ENCODE assay signal across 8 cellular contexts in genomic region chr9:83473488-83473971, GRCh38.
A peak's percentile ranks its signal among the peaks of the same experiment; 100 is the strongest.
DNase-seq lines count a peak whose midpoint lies in the region; ATAC-seq and TF ChIP-seq lines count a peak whose summit lies in the region.

No MANE protein-coding gene starts in this region.

- H3K9me3 ChIP-seq in CD4-positive, alpha-beta memory T cell (ENCODE audit: control insufficient read depth in 1 of 2, low read length in 2 of 2): no peaks in the 10 kb centered on the region
- no peaks in the 10 kb centered on the region for H3K9me3 ChIP-seq in upper lobe of right lung

- H3K36me3 ChIP-seq in CD4-positive, alpha-beta memory T cell (ENCODE audit: insufficient read depth, low read length): no peaks in the 10 kb centered on the region
- H3K36me3 ChIP-seq in upper lobe of right lung: no peaks in the 10 kb centered on the region

- H3K27ac ChIP-seq in CD4-positive, alpha-beta memory T cell (ENCODE audit: low read depth, low read length): no peak overlapping the region
- H3K27ac ChIP-seq in upper lobe of right lung: no peak overlapping the region

- CTCF ChIA-PET in CD4-positive, alpha-beta memory T cell (lab: Charles Lee; ENCODE audit: partially characterized antibody): no interaction called here

- in situ Hi-C loops in KBM-7 (cut with MboI; ENCODE audit: low pct_unique_long_range_greater_than_20kb, low sequenced_read_pairs): no loop called here

- TF ChIP-seq CTCF in cardiac fibroblast (IDR thresholded peaks at IDR 0.05; ENCODE audit: low read depth, low read length) (no peak), upper lobe of right lung (IDR thresholded peaks at IDR 0.05) (no peak)

- peaks cover 6 to 13% of the 10 kb centered on the region in 2 donors for H3K36me3 Mint-ChIP-seq in CD4-positive, alpha-beta memory T cell

- H3K4me3 ChIP-seq in CD4-positive, alpha-beta memory T cell (ENCODE audit: low read length in 2 of 2): peak overlapping the region in 1 of 2 donors; percentile 8
- H3K4me3 ChIP-seq in cardiac fibroblast (replicated peaks in 1 of 2; ENCODE audit: low read depth in 2 of 2, low read length in 2 of 2): peak overlapping the region in 1 of 2 donors; percentile 26
- H3K4me3 ChIP-seq in upper lobe of right lung: peak overlapping the region; percentile 11

- peak overlapping the region; percentile 29 to 75 (median 68) for H3K4me3 Mint-ChIP-seq in CD4-positive, alpha-beta memory T cell

- DNase-seq in CD4-positive, alpha-beta memory T cell: peak in 1 of 5 donors; percentile 1
- DNase-seq in cardiac fibroblast (ENCODE audit: low read depth in 2 of 2) (peak; percentile 29 to 55), upper lobe of right lung (no peak), NCI-H1694 treated with DMSO at 0.1 percent for 48 hours (lab: John Stamatoyannopoulos, UW) (no peak), KBM-7 (no peak), NCI-H2029 treated with DMSO at 0.1 percent for 48 hours (lab: John Stamatoyannopoulos, UW) (no peak)

- H3K27ac Mint-ChIP-seq in CD4-positive, alpha-beta memory T cell: peak overlapping the region; percentile 33 to 78 (median 70)

- H3K27me3 Mint-ChIP-seq in CD4-positive, alpha-beta memory T cell: peaks cover 0 to 1% of the 10 kb centered on the region in 2 donors

- peaks cover 9% of the 10 kb centered on the region for H3K4me1 ChIP-seq in CD4-positive, alpha-beta memory T cell (ENCODE audit: insufficient read depth, low read length)
- peaks cover 9% of the 10 kb centered on the region for H3K4me1 ChIP-seq in upper lobe of right lung

- peaks cover 13 to 21% (median 15%) of the 10 kb centered on the region in 4 donors for H3K4me1 Mint-ChIP-seq in CD4-positive, alpha-beta memory T cell

- intact Hi-C loops in CD4-positive, alpha-beta memory T cell (cut with micrococcal nuclease): no loop called here
- intact Hi-C loops in upper lobe of right lung (cut with DNase I): no loop called here

- peak; percentile 97 for ATAC-seq in GM19395 (IDR thresholded peaks at IDR 0.05; ENCODE audit: unreplicated experiment)
- ATAC-seq in HG03342 (IDR thresholded peaks at IDR 0.05; ENCODE audit: unreplicated experiment): peak; percentile 97
- peak; percentile 42 for ATAC-seq in upper lobe of right lung

- no peaks in the 10 kb centered on the region for H3K27me3 ChIP-seq in CD4-positive, alpha-beta memory T cell (ENCODE audit: insufficient read depth, low read length)
- no peaks in the 10 kb centered on the region for H3K27me3 ChIP-seq in upper lobe of right lung

- H3K9me3 Mint-ChIP-seq in CD4-positive, alpha-beta memory T cell: peaks cover 0 to 4% (median 0%) of the 10 kb centered on the region in 8 donors

- POLR2A ChIA-PET in CD4-positive, alpha-beta memory T cell (lab: Charles Lee; ENCODE audit: partially characterized antibody): no interaction called here

Comparison
In these comparisons a context has a peak if more than half of its experiments do, and no peak if none do; other contexts are left out.
1. DNase-seq: peak in cardiac fibroblast (2 of 2); none in upper lobe of right lung (single experiment), NCI-H1694 treated with DMSO at 0.1 percent for 48 hours (single experiment), KBM-7 (single experiment) and NCI-H2029 treated with DMSO at 0.1 percent for 48 hours (single experiment).
2. ATAC-seq: peak in every context shown above with its lines; median percentile 97 in GM19395; 97 in HG03342; 42 in upper lobe of right lung.